8 cellular contexts compared by ENCODE assay signal in genomic region chr17:7336240-7337175, GRCh38. TPM values are rescaled to one million over a fixed set of nuclear protein-coding genes. Genes with fewer than 3 reads are reported as not detected.
DNase-seq lines count a peak whose midpoint lies in the region; ATAC-seq and TF ChIP-seq lines count a peak whose summit lies in the region.

Gene ACAP1 (plus strand): TSS chr17:7336529. CDS start chr17:7336735, 206 bp downstream.

- POLR2A ChIA-PET in activated CD4-positive, alpha-beta memory T cell treated with anti-CD3 and anti-CD28 coated beads, Interleukin-2, amount 10 ng/mL, durations not matched to agents 7 days and 5 days (lab: Charles Lee) = interaction anchor here (0.6 to 6.7 kb wide), 36 partner anchors 7 to 820 kb away, joined by 3 to 109 read pairs (median 6); partner anchors contain the start of genes CD68, CTDNEP1, FGF11 and GPS2

- H3K27me3 ChIP-seq in HUES64 (ENCODE audit: insufficient read depth, low read length) (no peaks in the 10 kb centered on the region), left ventricle myocardium inferior (ENCODE audit: low read depth) (peaks cover 82% of the 10 kb centered on the region), dorsolateral prefrontal cortex (peaks cover 0 to 3% (median 0%) of the 10 kb centered on the region in 45 donors)

- H3K36me3 Mint-ChIP-seq in activated CD4-positive, alpha-beta memory T cell treated with anti-CD3 and anti-CD28 coated beads, Interleukin-2, amount 10 ng/mL, durations not matched to agents 7 days and 5 days (ENCODE audit: low read depth) = peaks cover 29% of the 10 kb centered on the region

- H3K27ac ChIP-seq in HUES64 (ENCODE audit: low read depth, low read length) (peak within 1 kb of the TSS; percentile 71), left ventricle myocardium inferior (replicated peaks) (no peak within 1 kb of the TSS), dorsolateral prefrontal cortex (no peak within 1 kb of the TSS)

- peak within 1 kb of the TSS; percentile 91 for H3K27ac Mint-ChIP-seq in activated CD4-positive, alpha-beta memory T cell treated with anti-CD3 and anti-CD28 coated beads, Interleukin-2, amount 10 ng/mL, durations not matched to agents 7 days and 5 days

- ATAC-seq in GM18907 (IDR thresholded peaks at IDR 0.05; ENCODE audit: unreplicated experiment) = peak; percentile 65

- peak; percentile 93 for DNase-seq in activated CD4-positive, alpha-beta memory T cell treated with anti-CD3 and anti-CD28 coated beads, Interleukin-2, amount 10 ng/mL, durations not matched to agents 7 days and 5 days
- DNase-seq in left ventricle myocardium inferior (no peak), dorsolateral prefrontal cortex (no peak), ACHN (no peak), hepatic stellate cell (ENCODE audit: low spot score) (no peak)
- DNase-seq in stimulated activated CD4-positive, alpha-beta T cell treated with anti-CD3 and anti-CD28 coated beads, TNF-alpha, amount 100 ng/mL, for 24 hours (ENCODE audit: low read depth in 3 of 3) = peak; percentile 69 to 92 (median 71)

- H3K27me3 Mint-ChIP-seq in activated CD4-positive, alpha-beta memory T cell treated with anti-CD3 and anti-CD28 coated beads, Interleukin-2, amount 10 ng/mL, durations not matched to agents 7 days and 5 days = no peaks in the 10 kb centered on the region

- CTCF ChIA-PET in activated CD4-positive, alpha-beta memory T cell treated with anti-CD3 and anti-CD28 coated beads, Interleukin-2, amount 10 ng/mL, durations not matched to agents 7 days and 5 days (lab: Charles Lee) = interaction anchor here (0.6 to 3.3 kb wide), 19 partner anchors 9 to 783 kb away, joined by 3 to 48 read pairs (median 5); partner anchors contain the start of genes GPS2, TMEM102 and TMEM95

- WGBS in HUES64 = 56% methylated on average over 16 of the region's 17 CpGs

- TF ChIP-seq CTCF in left ventricle myocardium inferior (IDR thresholded peaks at IDR 0.05; ENCODE audit: borderline replicate concordance) = no peak
- TF ChIP-seq CTCF in dorsolateral prefrontal cortex (IDR thresholded peaks at IDR 0.05 in 54 of 56, conservative IDR thresholded peaks at IDR 0.05 in 2 of 56; ENCODE audit: low read depth in 1 of 56, partially characterized antibody in 56 of 56) = no peak

- peaks cover 59% of the 10 kb centered on the region for H3K4me1 Mint-ChIP-seq in activated CD4-positive, alpha-beta memory T cell treated with anti-CD3 and anti-CD28 coated beads, Interleukin-2, amount 10 ng/mL, durations not matched to agents 7 days and 5 days

- H3K4me3 ChIP-seq in HUES64 (ENCODE audit: low read length) (peak within 1 kb of the TSS; percentile 25), left ventricle myocardium inferior (peak within 1 kb of the TSS; percentile 21), dorsolateral prefrontal cortex (no peak within 1 kb of the TSS)

- H3K9me3 ChIP-seq in HUES64 (ENCODE audit: insufficient read depth, low read depth, low read length) (no peaks in the 10 kb centered on the region), left ventricle myocardium inferior (replicated peaks) (no peaks in the 10 kb centered on the region)

- in situ Hi-C loops in ACHN (cut with HindIII; ENCODE audit: low pct_ligation_motif_present, low pct_unique_long_range_greater_than_20kb, low sequenced_read_pairs) = no loop called here

- peak within 1 kb of the TSS; percentile 91 for H3K4me3 Mint-ChIP-seq in activated CD4-positive, alpha-beta memory T cell treated with anti-CD3 and anti-CD28 coated beads, Interleukin-2, amount 10 ng/mL, durations not matched to agents 7 days and 5 days

- H3K36me3 ChIP-seq in HUES64 (ENCODE audit: insufficient read depth, low read length) = no peaks in the 10 kb centered on the region
- H3K36me3 ChIP-seq in left ventricle myocardium inferior = no peaks in the 10 kb centered on the region

- peak within 1 kb of the TSS; percentile 28 for H3K9ac ChIP-seq in HUES64 (ENCODE audit: low read depth, low read length)

- intact Hi-C loops in left ventricle myocardium inferior (cut with micrococcal nuclease) (no loop called here), dorsolateral prefrontal cortex (cut with DNase I) (no loop called here)

- H3K4me1 ChIP-seq in HUES64 (ENCODE audit: insufficient read depth, low read length) (peaks cover 16% of the 10 kb centered on the region), left ventricle myocardium inferior (no peaks in the 10 kb centered on the region)

- no peaks in the 10 kb centered on the region for H3K9me3 Mint-ChIP-seq in activated CD4-positive, alpha-beta memory T cell treated with anti-CD3 and anti-CD28 coated beads, Interleukin-2, amount 10 ng/mL, durations not matched to agents 7 days and 5 days

RNA-seq across cellular contexts. Expression of gene ACAP1, which starts in this region (rescaled TPM):
- polyA plus RNA-seq in HUES64 (2013, experiment 1 of 2) = 10.5 TPM
- polyA plus RNA-seq in HUES64 (2013, experiment 2 of 2) = 8.9 TPM
- total RNA-seq in activated CD4-positive, alpha-beta memory T cell treated with anti-CD3 and anti-CD28 coated beads, Interleukin-2, amount 10 ng/mL, durations not matched to agents 7 days and 5 days = 100 to 1,000 TPM; 682 to 709 TPM
- total RNA-seq in left ventricle myocardium inferior (13.4 TPM), dorsolateral prefrontal cortex (10 to 100 TPM in 28 of 120 experiments, 1 to 10 TPM in 91, under 1 TPM in 1; 0.83 to 23.0 (median 7.2) TPM)

Comparison
In these comparisons a context has a peak if more than half of its experiments do, and no peak if none do; other contexts are left out.
1. RNA of gene ACAP1 (total RNA-seq): 682 to 709 TPM in activated CD4-positive, alpha-beta memory T cell treated with anti-CD3 and anti-CD28 coated beads, Interleukin-2, amount 10 ng/mL, durations not matched to agents 7 days and 5 days; 13.4 TPM in left ventricle myocardium inferior (single experiment) and 0.83 to 23.0 TPM in dorsolateral prefrontal cortex; every median in the first group is over 10 times any median in the second.
2. H3K4me3 ChIP-seq: peak in HUES64 (single experiment) and left ventricle myocardium inferior (single experiment); none in dorsolateral prefrontal cortex (0 of 59).
3. DNase-seq: peak in activated CD4-positive, alpha-beta memory T cell treated with anti-CD3 and anti-CD28 coated beads, Interleukin-2, amount 10 ng/mL, durations not matched to agents 7 days and 5 days (single experiment) and stimulated activated CD4-positive, alpha-beta T cell treated with anti-CD3 and anti-CD28 coated beads, TNF-alpha, amount 100 ng/mL, for 24 hours (3 of 3); none in left ventricle myocardium inferior (single experiment), dorsolateral prefrontal cortex (0 of 10), ACHN (single experiment) and hepatic stellate cell (single experiment).